In genomic region chr3:124250053-124250452, GRCh38 we compare ENCODE assay signal across 3 cellular contexts.
TF ChIP-seq lines count a peak whose summit lies in the region.

No MANE protein-coding gene starts in this region.

TF ChIP-seq in A549, 52 proteins besides CTCF, POLR2A, EP300 and RAD21:
- TF ChIP-seq FOXS1 (CRISPR knock-in tag; IDR thresholded peaks at IDR 0.05), result no peak
- no peak for TF ChIP-seq SREBF2 (IDR thresholded peaks at IDR 0.05)
- TF ChIP-seq POLR2AphosphoS2 (conservative IDR thresholded peaks at IDR 0.05; ENCODE audit: low read length), result no peak
- TF ChIP-seq NPAS2 (CRISPR knock-in tag; IDR thresholded peaks at IDR 0.05; ENCODE audit: borderline replicate concordance), result no peak
- TF ChIP-seq ESRRA (IDR thresholded peaks at IDR 0.05; ENCODE audit: borderline replicate concordance, low read length), result no peak
- TF ChIP-seq HEYL (CRISPR knock-in tag; IDR thresholded peaks at IDR 0.05), result no peak
- TF ChIP-seq REST (IDR thresholded peaks at IDR 0.05), result no peak
- TF ChIP-seq MAFK (IDR thresholded peaks at IDR 0.05; ENCODE audit: partially characterized antibody), result no peak
- TF ChIP-seq EHF (CRISPR knock-in tag; IDR thresholded peaks at IDR 0.05), result no peak
- TF ChIP-seq ELK1 (IDR thresholded peaks at IDR 0.05; ENCODE audit: low read depth, low read length), result no peak
- no peak for TF ChIP-seq PBX3 (IDR thresholded peaks at IDR 0.05)
- TF ChIP-seq RCOR1 (IDR thresholded peaks at IDR 0.05; ENCODE audit: low read depth, low read length), result no peak

TF ChIP-seq in IMR-90, 13 proteins besides CTCF, POLR2A, EP300 and RAD21:
- TF ChIP-seq USF2 (IDR thresholded peaks at IDR 0.05; ENCODE audit: low read depth, low read length) (no peak), FOS (IDR thresholded peaks at IDR 0.05; ENCODE audit: low read depth, low read length) (no peak), MAZ (IDR thresholded peaks at IDR 0.05; ENCODE audit: borderline replicate concordance, low read depth, low read length) (no peak), MXI1 (IDR thresholded peaks at IDR 0.05; ENCODE audit: borderline replicate concordance, low read depth, low read length) (no peak), RCOR1 (IDR thresholded peaks at IDR 0.05; ENCODE audit: insufficient replicate concordance, low read length) (no peak), CEBPB (IDR thresholded peaks at IDR 0.05; ENCODE audit: low read depth, low read length) (no peak)

TF ChIP-seq in HepG2, 621 proteins besides CTCF, POLR2A, EP300 and RAD21:
- no peak for TF ChIP-seq ZNF276 (CRISPR knock-in tag; IDR thresholded peaks at IDR 0.05; ENCODE audit: low read depth)
- no peak for TF ChIP-seq ZNF224 (CRISPR knock-in tag; IDR thresholded peaks at IDR 0.05)
- TF ChIP-seq RBFOX2 (IDR thresholded peaks at IDR 0.05; ENCODE audit: low read depth, low read length), result no peak
- no peak for TF ChIP-seq ZNF841 (CRISPR knock-in tag; IDR thresholded peaks at IDR 0.05; ENCODE audit: borderline replicate concordance)
- TF ChIP-seq SALL1 (CRISPR knock-in tag; IDR thresholded peaks at IDR 0.05), result no peak
- no peak for TF ChIP-seq TFAP4 (IDR thresholded peaks at IDR 0.05; ENCODE audit: borderline replicate concordance, low read depth)
- no peak for TF ChIP-seq HNF4A (CRISPR knock-in tag; IDR thresholded peaks at IDR 0.05)
- TF ChIP-seq SNAPC2 (CRISPR knock-in tag; IDR thresholded peaks at IDR 0.05), result no peak
- TF ChIP-seq BCL6 (CRISPR knock-in tag; IDR thresholded peaks at IDR 0.05), result no peak
- no peak for TF ChIP-seq ZFP41 (CRISPR knock-in tag; IDR thresholded peaks at IDR 0.05; ENCODE audit: borderline replicate concordance)
- TF ChIP-seq AFF4 (CRISPR knock-in tag; IDR thresholded peaks at IDR 0.05), result no peak
- TF ChIP-seq HNF4G (IDR thresholded peaks at IDR 0.05; ENCODE audit: borderline replicate concordance, low read depth, low read length), result no peak
- TF ChIP-seq HNF4G (CRISPR knock-in tag; IDR thresholded peaks at IDR 0.05; ENCODE audit: borderline replicate concordance, low read depth), result no peak
- no peak for TF ChIP-seq ZNF225 (CRISPR knock-in tag; IDR thresholded peaks at IDR 0.05)
- TF ChIP-seq ATF2 (CRISPR knock-in tag; IDR thresholded peaks at IDR 0.05), result no peak
